ENCODE assay signal across 1 cellular context in the genomic region with DNA sequence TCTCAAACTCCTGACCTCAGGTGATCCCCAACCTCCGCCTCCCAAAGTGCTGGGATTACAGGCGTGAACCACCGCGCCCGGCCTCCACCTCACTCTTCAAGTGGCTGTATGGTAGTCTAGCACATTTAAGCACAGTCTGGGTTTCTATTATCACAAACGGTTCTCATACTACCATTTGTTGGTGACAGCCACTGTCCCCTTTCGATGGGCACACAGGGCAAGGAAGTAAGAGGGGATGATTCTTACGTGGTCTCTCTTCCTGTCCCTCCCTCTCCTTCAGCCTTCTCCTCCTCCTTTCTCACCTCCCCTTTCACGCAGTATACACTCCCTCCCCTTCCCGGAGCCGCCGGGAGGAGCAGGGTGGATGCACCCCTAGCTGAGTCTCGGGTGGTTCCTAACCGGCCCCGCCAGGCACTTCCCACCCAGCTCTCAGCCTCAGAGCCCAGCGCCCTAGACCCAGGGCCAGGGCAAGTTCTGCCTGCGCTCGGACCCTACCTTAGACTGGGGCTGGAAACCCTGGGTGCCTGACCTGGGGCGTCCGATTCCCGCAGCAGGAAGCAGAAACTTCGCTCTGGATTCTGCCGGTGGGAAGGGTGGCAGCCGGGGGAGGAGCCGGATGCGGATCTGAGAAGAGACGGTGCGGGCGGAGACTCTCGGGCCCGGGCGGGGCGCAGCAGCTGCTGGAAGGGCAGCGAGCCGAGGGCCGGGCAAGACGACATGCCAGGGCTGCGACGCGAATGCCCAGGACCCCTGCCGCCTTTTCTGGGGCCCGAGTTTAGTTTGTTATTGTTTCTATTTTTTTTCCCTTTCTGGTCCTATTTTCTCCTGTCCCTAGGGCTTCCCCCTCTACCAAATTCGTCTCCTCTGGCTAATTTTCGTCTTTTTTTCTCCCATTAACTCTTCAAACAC.
TF ChIP-seq lines count a peak whose summit lies in the region.

A gene (minus strand): TSS at position 626 of the 909 bp plus-strand sequence. CDS start 5,062 bp downstream, outside the sequence.

TF ChIP-seq in HepG2, 621 proteins besides CTCF, POLR2A, EP300 and RAD21 (continued from another document and continues in another):
- TF ChIP-seq, protein P1, sequence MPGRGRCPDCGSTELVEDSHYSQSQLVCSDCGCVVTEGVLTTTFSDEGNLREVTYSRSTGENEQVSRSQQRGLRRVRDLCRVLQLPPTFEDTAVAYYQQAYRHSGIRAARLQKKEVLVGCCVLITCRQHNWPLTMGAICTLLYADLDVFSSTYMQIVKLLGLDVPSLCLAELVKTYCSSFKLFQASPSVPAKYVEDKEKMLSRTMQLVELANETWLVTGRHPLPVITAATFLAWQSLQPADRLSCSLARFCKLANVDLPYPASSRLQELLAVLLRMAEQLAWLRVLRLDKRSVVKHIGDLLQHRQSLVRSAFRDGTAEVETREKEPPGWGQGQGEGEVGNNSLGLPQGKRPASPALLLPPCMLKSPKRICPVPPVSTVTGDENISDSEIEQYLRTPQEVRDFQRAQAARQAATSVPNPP (CRISPR knock-in tag; IDR thresholded peaks at IDR 0.05), result no peak
- TF ChIP-seq REPIN1 (CRISPR knock-in tag; IDR thresholded peaks at IDR 0.05; ENCODE audit: borderline replicate concordance, low read depth) (peak; percentile 70; the same call in 1 of the 2 replicates), IKZF1 (IDR thresholded peaks at IDR 0.05) (no peak), PRPF4 (IDR thresholded peaks at IDR 0.05; ENCODE audit: low read depth, low read length, poor library complexity, severe bottlenecking) (no peak), POGZ (CRISPR knock-in tag; IDR thresholded peaks at IDR 0.05) (peak; percentile 87), SMARCC2 (IDR thresholded peaks at IDR 0.05) (no peak), ZNF672 (CRISPR knock-in tag; IDR thresholded peaks at IDR 0.05) (no peak), GABPA (IDR thresholded peaks at IDR 0.05; ENCODE audit: low read depth, low read length) (peak; percentile 41), GABPA (CRISPR knock-in tag; IDR thresholded peaks at IDR 0.05; ENCODE audit: low read depth) (peak; percentile 79), CEBPG (CRISPR knock-in tag; IDR thresholded peaks at IDR 0.05) (0 out of 2 replicates have a peak, but pooled peaks have one; percentile 4), PITX1 (CRISPR knock-in tag; IDR thresholded peaks at IDR 0.05) (no peak; the same call in 1 of the 2 replicates), ZNF33B (CRISPR knock-in tag; IDR thresholded peaks at IDR 0.05) (peak; percentile 64; the same call in 1 of the 2 replicates), HOXA7 (CRISPR knock-in tag; IDR thresholded peaks at IDR 0.05) (no peak), ZNF160 (CRISPR knock-in tag; IDR thresholded peaks at IDR 0.05) (peak; percentile 82; the same call in 1 of the 2 replicates), SALL1 (CRISPR knock-in tag; IDR thresholded peaks at IDR 0.05) (peak; percentile 74), SRSF9 (IDR thresholded peaks at IDR 0.05; ENCODE audit: borderline replicate concordance, insufficient read depth, low read depth, low read length, poor library complexity, severe bottlenecking) (no peak), JUNB (CRISPR knock-in tag; IDR thresholded peaks at IDR 0.05; ENCODE audit: borderline replicate concordance) (no peak), ZNF660 (CRISPR knock-in tag; IDR thresholded peaks at IDR 0.05; ENCODE audit: borderline replicate concordance, low read depth) (no peak), LCORL (IDR thresholded peaks at IDR 0.05) (no peak), LCORL (CRISPR knock-in tag; IDR thresholded peaks at IDR 0.05) (peak; percentile 63; the same call in 1 of the 2 replicates), ZFP37 (CRISPR knock-in tag; IDR thresholded peaks at IDR 0.05; ENCODE audit: borderline replicate concordance) (peak; percentile 54; the same call in 1 of the 2 replicates), JUND (CRISPR knock-in tag; IDR thresholded peaks at IDR 0.05) (no peak), ZNF547 (CRISPR knock-in tag; IDR thresholded peaks at IDR 0.05) (peak; percentile 74), ZNF468 (CRISPR knock-in tag; IDR thresholded peaks at IDR 0.05) (no peak), SP4 (CRISPR knock-in tag; IDR thresholded peaks at IDR 0.05) (no peak; the same call in 1 of the 2 replicates), BHLHE40 (IDR thresholded peaks at IDR 0.05; ENCODE audit: low read length) (no peak), ZNF225 (CRISPR knock-in tag; IDR thresholded peaks at IDR 0.05) (no peak), PHF5A (CRISPR knock-in tag; IDR thresholded peaks at IDR 0.05; ENCODE audit: low read depth, unreplicated experiment) (no peak), ZBTB8A (CRISPR knock-in tag; IDR thresholded peaks at IDR 0.05; ENCODE audit: borderline replicate concordance, low read depth) (no peak), BCL6 (CRISPR knock-in tag; IDR thresholded peaks at IDR 0.05) (peak; percentile 58), KLF15 (CRISPR knock-in tag; IDR thresholded peaks at IDR 0.05; ENCODE audit: borderline replicate concordance) (peak; percentile 63; the same call in 1 of the 2 replicates), HNRNPLL (IDR thresholded peaks at IDR 0.05; ENCODE audit: low read depth, low read length, poor library complexity, severe bottlenecking) (peak; percentile 92), ARNT (IDR thresholded peaks at IDR 0.05) (no peak), SRSF1 (optimal IDR thresholded peaks at IDR 0.05; ENCODE audit: low read depth, low read length) (peak; percentile 72), ZNF350 (CRISPR knock-in tag; IDR thresholded peaks at IDR 0.05; ENCODE audit: borderline replicate concordance, low read depth) (peak; percentile 75; the same call in 1 of the 2 replicates), ZSCAN21 (CRISPR knock-in tag; IDR thresholded peaks at IDR 0.05; ENCODE audit: borderline replicate concordance) (no peak; the same call in none of the 2 replicates), FOXM1 (CRISPR knock-in tag; IDR thresholded peaks at IDR 0.05) (no peak), RFXANK (CRISPR knock-in tag; IDR thresholded peaks at IDR 0.05) (no peak), HES4 (CRISPR knock-in tag; IDR thresholded peaks at IDR 0.05; ENCODE audit: borderline replicate concordance) (peak; percentile 69; the same call in 1 of the 2 replicates)
- TF ChIP-seq, protein P2, sequence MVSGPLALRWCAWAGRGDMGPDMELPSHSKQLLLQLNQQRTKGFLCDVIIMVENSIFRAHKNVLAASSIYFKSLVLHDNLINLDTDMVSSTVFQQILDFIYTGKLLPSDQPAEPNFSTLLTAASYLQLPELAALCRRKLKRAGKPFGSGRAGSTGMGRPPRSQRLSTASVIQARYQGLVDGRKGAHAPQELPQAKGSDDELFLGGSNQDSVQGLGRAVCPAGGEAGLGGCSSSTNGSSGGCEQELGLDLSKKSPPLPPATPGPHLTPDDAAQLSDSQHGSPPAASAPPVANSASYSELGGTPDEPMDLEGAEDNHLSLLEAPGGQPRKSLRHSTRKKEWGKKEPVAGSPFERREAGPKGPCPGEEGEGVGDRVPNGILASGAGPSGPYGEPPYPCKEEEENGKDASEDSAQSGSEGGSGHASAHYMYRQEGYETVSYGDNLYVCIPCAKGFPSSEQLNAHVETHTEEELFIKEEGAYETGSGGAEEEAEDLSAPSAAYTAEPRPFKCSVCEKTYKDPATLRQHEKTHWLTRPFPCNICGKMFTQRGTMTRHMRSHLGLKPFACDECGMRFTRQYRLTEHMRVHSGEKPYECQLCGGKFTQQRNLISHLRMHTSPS (CRISPR knock-in tag; IDR thresholded peaks at IDR 0.05; ENCODE audit: low read depth), result peak; percentile 70
- TF ChIP-seq, protein P3, sequence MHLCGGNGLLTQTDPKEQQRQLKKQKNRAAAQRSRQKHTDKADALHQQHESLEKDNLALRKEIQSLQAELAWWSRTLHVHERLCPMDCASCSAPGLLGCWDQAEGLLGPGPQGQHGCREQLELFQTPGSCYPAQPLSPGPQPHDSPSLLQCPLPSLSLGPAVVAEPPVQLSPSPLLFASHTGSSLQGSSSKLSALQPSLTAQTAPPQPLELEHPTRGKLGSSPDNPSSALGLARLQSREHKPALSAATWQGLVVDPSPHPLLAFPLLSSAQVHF (CRISPR knock-in tag; IDR thresholded peaks at IDR 0.05), result no peak
- TF ChIP-seq, protein P4, sequence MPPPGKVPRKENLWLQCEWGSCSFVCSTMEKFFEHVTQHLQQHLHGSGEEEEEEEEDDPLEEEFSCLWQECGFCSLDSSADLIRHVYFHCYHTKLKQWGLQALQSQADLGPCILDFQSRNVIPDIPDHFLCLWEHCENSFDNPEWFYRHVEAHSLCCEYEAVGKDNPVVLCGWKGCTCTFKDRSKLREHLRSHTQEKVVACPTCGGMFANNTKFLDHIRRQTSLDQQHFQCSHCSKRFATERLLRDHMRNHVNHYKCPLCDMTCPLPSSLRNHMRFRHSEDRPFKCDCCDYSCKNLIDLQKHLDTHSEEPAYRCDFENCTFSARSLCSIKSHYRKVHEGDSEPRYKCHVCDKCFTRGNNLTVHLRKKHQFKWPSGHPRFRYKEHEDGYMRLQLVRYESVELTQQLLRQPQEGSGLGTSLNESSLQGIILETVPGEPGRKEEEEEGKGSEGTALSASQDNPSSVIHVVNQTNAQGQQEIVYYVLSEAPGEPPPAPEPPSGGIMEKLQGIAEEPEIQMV (CRISPR knock-in tag; IDR thresholded peaks at IDR 0.05; ENCODE audit: low read depth), result peak; percentile 65; the same call in 1 of the 2 replicates
- TF ChIP-seq, protein P5, sequence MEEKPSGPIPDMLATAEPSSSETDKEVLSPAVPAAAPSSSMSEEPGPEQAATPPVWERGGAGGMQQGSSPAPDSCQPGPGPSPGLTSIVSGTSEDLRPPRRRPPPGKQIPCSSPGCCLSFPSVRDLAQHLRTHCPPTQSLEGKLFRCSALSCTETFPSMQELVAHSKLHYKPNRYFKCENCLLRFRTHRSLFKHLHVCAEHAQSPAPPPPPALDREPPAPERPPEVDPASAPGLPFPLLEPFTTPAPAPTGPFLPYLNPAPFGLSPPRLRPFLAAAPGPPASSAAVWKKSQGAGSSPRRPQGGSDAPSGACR (CRISPR knock-in tag; IDR thresholded peaks at IDR 0.05), result 0 out of 2 replicates have a peak, but pooled peaks have one; percentile 46
- TF ChIP-seq, protein P6, sequence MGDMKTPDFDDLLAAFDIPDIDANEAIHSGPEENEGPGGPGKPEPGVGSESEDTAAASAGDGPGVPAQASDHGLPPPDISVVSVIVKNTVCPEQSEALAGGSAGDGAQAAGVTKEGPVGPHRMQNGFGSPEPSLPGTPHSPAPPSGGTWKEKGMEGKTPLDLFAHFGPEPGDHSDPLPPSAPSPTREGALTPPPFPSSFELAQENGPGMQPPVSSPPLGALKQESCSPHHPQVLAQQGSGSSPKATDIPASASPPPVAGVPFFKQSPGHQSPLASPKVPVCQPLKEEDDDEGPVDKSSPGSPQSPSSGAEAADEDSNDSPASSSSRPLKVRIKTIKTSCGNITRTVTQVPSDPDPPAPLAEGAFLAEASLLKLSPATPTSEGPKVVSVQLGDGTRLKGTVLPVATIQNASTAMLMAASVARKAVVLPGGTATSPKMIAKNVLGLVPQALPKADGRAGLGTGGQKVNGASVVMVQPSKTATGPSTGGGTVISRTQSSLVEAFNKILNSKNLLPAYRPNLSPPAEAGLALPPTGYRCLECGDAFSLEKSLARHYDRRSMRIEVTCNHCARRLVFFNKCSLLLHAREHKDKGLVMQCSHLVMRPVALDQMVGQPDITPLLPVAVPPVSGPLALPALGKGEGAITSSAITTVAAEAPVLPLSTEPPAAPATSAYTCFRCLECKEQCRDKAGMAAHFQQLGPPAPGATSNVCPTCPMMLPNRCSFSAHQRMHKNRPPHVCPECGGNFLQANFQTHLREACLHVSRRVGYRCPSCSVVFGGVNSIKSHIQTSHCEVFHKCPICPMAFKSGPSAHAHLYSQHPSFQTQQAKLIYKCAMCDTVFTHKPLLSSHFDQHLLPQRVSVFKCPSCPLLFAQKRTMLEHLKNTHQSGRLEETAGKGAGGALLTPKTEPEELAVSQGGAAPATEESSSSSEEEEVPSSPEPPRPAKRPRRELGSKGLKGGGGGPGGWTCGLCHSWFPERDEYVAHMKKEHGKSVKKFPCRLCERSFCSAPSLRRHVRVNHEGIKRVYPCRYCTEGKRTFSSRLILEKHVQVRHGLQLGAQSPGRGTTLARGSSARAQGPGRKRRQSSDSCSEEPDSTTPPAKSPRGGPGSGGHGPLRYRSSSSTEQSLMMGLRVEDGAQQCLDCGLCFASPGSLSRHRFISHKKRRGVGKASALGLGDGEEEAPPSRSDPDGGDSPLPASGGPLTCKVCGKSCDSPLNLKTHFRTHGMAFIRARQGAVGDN (CRISPR knock-in tag; IDR thresholded peaks at IDR 0.05), result peak; percentile 91
- TF ChIP-seq, protein P7, sequence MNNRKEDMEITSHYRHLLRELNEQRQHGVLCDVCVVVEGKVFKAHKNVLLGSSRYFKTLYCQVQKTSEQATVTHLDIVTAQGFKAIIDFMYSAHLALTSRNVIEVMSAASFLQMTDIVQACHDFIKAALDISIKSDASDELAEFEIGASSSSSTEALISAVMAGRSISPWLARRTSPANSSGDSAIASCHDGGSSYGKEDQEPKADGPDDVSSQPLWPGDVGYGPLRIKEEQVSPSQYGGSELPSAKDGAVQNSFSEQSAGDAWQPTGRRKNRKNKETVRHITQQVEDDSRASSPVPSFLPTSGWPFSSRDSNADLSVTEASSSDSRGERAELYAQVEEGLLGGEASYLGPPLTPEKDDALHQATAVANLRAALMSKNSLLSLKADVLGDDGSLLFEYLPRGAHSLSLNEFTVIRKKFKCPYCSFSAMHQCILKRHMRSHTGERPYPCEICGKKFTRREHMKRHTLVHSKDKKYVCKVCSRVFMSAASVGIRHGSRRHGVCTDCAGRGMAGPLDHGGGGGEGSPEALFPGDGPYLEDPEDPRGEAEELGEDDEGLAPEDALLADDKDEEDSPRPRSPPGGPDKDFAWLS (CRISPR knock-in tag; IDR thresholded peaks at IDR 0.05; ENCODE audit: borderline replicate concordance), result peak; percentile 80; the same call in 1 of the 2 replicates
- TF ChIP-seq, protein P8, sequence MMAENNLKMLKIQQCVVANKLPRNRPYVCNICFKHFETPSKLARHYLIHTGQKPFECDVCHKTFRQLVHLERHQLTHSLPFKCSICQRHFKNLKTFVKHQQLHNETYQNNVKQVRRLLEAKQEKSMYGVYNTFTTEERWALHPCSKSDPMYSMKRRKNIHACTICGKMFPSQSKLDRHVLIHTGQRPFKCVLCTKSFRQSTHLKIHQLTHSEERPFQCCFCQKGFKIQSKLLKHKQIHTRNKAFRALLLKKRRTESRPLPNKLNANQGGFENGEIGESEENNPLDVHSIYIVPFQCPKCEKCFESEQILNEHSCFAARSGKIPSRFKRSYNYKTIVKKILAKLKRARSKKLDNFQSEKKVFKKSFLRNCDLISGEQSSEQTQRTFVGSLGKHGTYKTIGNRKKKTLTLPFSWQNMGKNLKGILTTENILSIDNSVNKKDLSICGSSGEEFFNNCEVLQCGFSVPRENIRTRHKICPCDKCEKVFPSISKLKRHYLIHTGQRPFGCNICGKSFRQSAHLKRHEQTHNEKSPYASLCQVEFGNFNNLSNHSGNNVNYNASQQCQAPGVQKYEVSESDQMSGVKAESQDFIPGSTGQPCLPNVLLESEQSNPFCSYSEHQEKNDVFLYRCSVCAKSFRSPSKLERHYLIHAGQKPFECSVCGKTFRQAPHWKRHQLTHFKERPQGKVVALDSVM (CRISPR knock-in tag; IDR thresholded peaks at IDR 0.05), result 0 out of 2 replicates have a peak, but pooled peaks have one; percentile 25
- TF ChIP-seq, protein P9, sequence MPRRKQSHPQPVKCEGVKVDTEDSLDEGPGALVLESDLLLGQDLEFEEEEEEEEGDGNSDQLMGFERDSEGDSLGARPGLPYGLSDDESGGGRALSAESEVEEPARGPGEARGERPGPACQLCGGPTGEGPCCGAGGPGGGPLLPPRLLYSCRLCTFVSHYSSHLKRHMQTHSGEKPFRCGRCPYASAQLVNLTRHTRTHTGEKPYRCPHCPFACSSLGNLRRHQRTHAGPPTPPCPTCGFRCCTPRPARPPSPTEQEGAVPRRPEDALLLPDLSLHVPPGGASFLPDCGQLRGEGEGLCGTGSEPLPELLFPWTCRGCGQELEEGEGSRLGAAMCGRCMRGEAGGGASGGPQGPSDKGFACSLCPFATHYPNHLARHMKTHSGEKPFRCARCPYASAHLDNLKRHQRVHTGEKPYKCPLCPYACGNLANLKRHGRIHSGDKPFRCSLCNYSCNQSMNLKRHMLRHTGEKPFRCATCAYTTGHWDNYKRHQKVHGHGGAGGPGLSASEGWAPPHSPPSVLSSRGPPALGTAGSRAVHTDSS (CRISPR knock-in tag; conservative IDR thresholded peaks at IDR 0.05), result no peak
